ENCODE assay signal across 8 cellular contexts in genomic region chr11:73359930-73360742, GRCh38.
DNase-seq lines count a peak whose midpoint lies in the region; ATAC-seq and TF ChIP-seq lines count a peak whose summit lies in the region.

No MANE protein-coding gene starts in this region.

- H3K4me3 ChIP-seq in fibroblast of pulmonary artery (replicated peaks; ENCODE audit: low read depth, low read length) = no peak overlapping the region

- DNase-seq in DMS 273 (lab: John Stamatoyannopoulos, UW; ENCODE audit: unreplicated experiment) = peak; percentile 72
- peak; percentile 87 for DNase-seq in HuH-7.5 (ENCODE audit: low spot score)
- peak; percentile 57 for DNase-seq in activated CD4-positive, alpha-beta T cell treated with anti-CD3 and anti-CD28 coated beads for 48 hours
- DNase-seq in fibroblast of pulmonary artery (ENCODE audit: low read depth) = peak; percentile 53
- DNase-seq in stimulated activated naive CD8-positive, alpha-beta T cell treated with anti-CD3 and anti-CD28 coated beads, Interleukin-15, Interleukin-2, amounts not matched to agents 100 U/mL and 50 U/mL, for 24 hours = peak; percentile 55
- DNase-seq in activated CD4-positive, CD25-positive, alpha-beta regulatory T cell treated with anti-CD3 and anti-CD28 coated beads, Interleukin-2, amount 50 U/mL, for 72 hours = no peak

- ATAC-seq in stimulated activated naive CD8-positive, alpha-beta T cell treated with anti-CD3 and anti-CD28 coated beads, Interleukin-15, Interleukin-2, amounts not matched to agents 100 U/mL and 50 U/mL, for 24 hours = no peak
- ATAC-seq in HG03108 (IDR thresholded peaks at IDR 0.05; ENCODE audit: unreplicated experiment) (no peak), HG03159 (IDR thresholded peaks at IDR 0.05; ENCODE audit: unreplicated experiment) (no peak)

- peak; percentile 46 for TF ChIP-seq CTCF in fibroblast of pulmonary artery (IDR thresholded peaks at IDR 0.05; ENCODE audit: low read length, missing control alignments)
